23 cellular contexts compared by ENCODE assay signal in the genomic region with DNA sequence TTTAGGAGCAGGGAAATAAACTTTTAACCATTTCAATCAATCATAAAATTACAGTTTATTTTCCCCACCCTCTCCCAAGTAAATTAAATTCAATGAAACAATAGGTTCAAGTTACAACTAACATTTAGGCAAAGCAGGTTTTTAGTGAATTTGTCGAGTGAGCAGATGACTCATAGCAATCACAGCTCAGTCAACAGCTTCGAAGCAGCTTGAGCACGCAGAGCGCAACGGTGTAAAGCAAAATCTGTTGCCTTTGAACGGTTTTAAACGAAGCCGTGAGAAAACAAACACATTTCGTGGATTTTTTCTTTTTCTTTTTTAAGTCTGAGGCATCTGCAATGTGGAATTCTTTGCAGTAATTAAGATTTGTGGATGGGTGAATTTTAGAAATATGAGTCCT.
A peak's percentile ranks its signal among the peaks of the same experiment; 100 is the strongest.
DNase-seq lines count a peak whose midpoint lies in the region; ATAC-seq, FAIRE-seq and TF ChIP-seq lines count a peak whose summit lies in the region.
"Had no signal": no experiment of that assay in that cellular context is flagged by ENCODE, and none has a peak within 500 bp of the region (broad histone marks: within the 10 kb centered on the region; RNA-seq: fewer than 3 reads in every experiment).

No MANE protein-coding gene starts in this region.

- no peak overlapping the region for H3K23ac ChIP-seq in mesendoderm (ENCODE audit: low read length)

- no peak for TF ChIP-seq CTCF in AG10803 (conservative IDR thresholded peaks at IDR 0.05; ENCODE audit: low read length)
- TF ChIP-seq CTCF in HEK293 (tag by site-specific recombination; IDR thresholded peaks at IDR 0.05) = no peak
- TF ChIP-seq CTCF in bronchial epithelial cell (IDR thresholded peaks at IDR 0.05; ENCODE audit: insufficient read depth, low read length, severe bottlenecking) = no peak
- no peak for TF ChIP-seq CTCF in pancreas (IDR thresholded peaks at IDR 0.05)

- no peak overlapping the region for H2BK120ac ChIP-seq in mesendoderm (ENCODE audit: low read depth, low read length)

- H2AK5ac ChIP-seq in mesendoderm (ENCODE audit: low read length) = no peak overlapping the region

- H2BK5ac ChIP-seq in mesendoderm (ENCODE audit: low read length) = no peak overlapping the region

- H3K4me2 ChIP-seq in mesendoderm (ENCODE audit: low read length) = no peak overlapping the region

- POLR2A ChIA-PET in HEK293 (lab: Yijun Ruan, JAX) = interaction anchor here (0.7 kb wide), 1 partner anchor 103 kb away, joined by 3 read pairs; no protein-coding TSS in a partner anchor

- H3K4me3 ChIP-seq in AG10803 (ENCODE audit: low read length) (no peak overlapping the region), HEK293 (ENCODE audit: low read depth, low read length) (no peak overlapping the region), bronchial epithelial cell (ENCODE audit: low read depth, low read length) (no peak overlapping the region), mesendoderm (ENCODE audit: low read length) (no peak overlapping the region), pancreas (no peak overlapping the region)
- H3K4me3 ChIP-seq: sigmoid colon, suprapubic skin had no signal

- H3K9me3 ChIP-seq in HEK293 (ENCODE audit: control insufficient read depth, insufficient read depth, low read depth, low read length) = no peaks in the 10 kb centered on the region
- no peaks in the 10 kb centered on the region for H3K9me3 ChIP-seq in pancreas
- H3K9me3 ChIP-seq: sigmoid colon, suprapubic skin had no signal

- H3K36me3 Mint-ChIP-seq in natural killer cell treated with Interleukin-12 subunit alpha and Interleukin-12 subunit beta and Interleukin-15 and Interleukin-18, amount 100 ng/mL, for 72 hours = no peaks in the 10 kb centered on the region
- H3K36me3 Mint-ChIP-seq: IgD-negative memory B cell had no signal

- H3K79me1 ChIP-seq in mesendoderm (ENCODE audit: low read length) = no peaks in the 10 kb centered on the region

- H3K9me3 Mint-ChIP-seq in natural killer cell treated with Interleukin-12 subunit alpha and Interleukin-12 subunit beta and Interleukin-15 and Interleukin-18, amount 100 ng/mL, for 72 hours = no peaks in the 10 kb centered on the region
- H3K9me3 Mint-ChIP-seq: CD4-positive, alpha-beta T cell; dendritic cell treated with granulocyte-macrophage colony-stimulating factor and Interleukin-4, amounts not matched to agents 40 ng/mL and 50 ng/mL, for 4 days; T-helper 1 cell treated with Interleukin-12 subunit alpha and Interleukin-12 subunit beta and Interleukin-4 antibody, amounts not matched to agents 30 μg/mL and 1 μg/mL, for 36 hours had no signal

- no peak overlapping the region for H3K27ac Mint-ChIP-seq in natural killer cell treated with Interleukin-12 subunit alpha and Interleukin-12 subunit beta and Interleukin-15 and Interleukin-18, amount 100 ng/mL, for 72 hours
- H3K27ac Mint-ChIP-seq: CD4-positive, alpha-beta T cell; dendritic cell treated with granulocyte-macrophage colony-stimulating factor and Interleukin-4, amounts not matched to agents 40 ng/mL and 50 ng/mL, for 4 days; T-helper 1 cell treated with Interleukin-12 subunit alpha and Interleukin-12 subunit beta and Interleukin-4 antibody, amounts not matched to agents 30 μg/mL and 1 μg/mL, for 36 hours had no signal

- H3K4me1 ChIP-seq in HEK293 (ENCODE audit: control insufficient read depth, insufficient read depth, low read length) = no peaks in the 10 kb centered on the region
- H3K4me1 ChIP-seq in mesendoderm (ENCODE audit: control insufficient read depth, low read depth, low read length) = no peaks in the 10 kb centered on the region
- H3K4me1 ChIP-seq in pancreas = no peaks in the 10 kb centered on the region
- H3K4me1 ChIP-seq: sigmoid colon had no signal

- H3K4ac ChIP-seq in mesendoderm (ENCODE audit: low read depth, low read length) = no peak overlapping the region

- peak; percentile 40 for FAIRE-seq in bronchial epithelial cell (lab: Jason Lieb, UNC)
- FAIRE-seq in pancreas (lab: Jason Lieb, UNC) = no peak
- FAIRE-seq: endothelial cell of umbilical vein had no signal

- peaks cover 19 to 23% of the 10 kb centered on the region in 2 donors for H3K27me3 Mint-ChIP-seq in natural killer cell treated with Interleukin-12 subunit alpha and Interleukin-12 subunit beta and Interleukin-15 and Interleukin-18, amount 100 ng/mL, for 72 hours

- H2BK15ac ChIP-seq in mesendoderm (replicated peaks; ENCODE audit: low read depth) = no peak overlapping the region

- H3K27ac ChIP-seq in HEK293 (ENCODE audit: extremely low read depth, low read depth, low read length) (no peak overlapping the region), mesendoderm (ENCODE audit: low read depth, low read length) (no peak overlapping the region), pancreas (no peak overlapping the region)
- H3K27ac ChIP-seq: sigmoid colon, VCaP had no signal

- H3K4me1 Mint-ChIP-seq in natural killer cell treated with Interleukin-12 subunit alpha and Interleukin-12 subunit beta and Interleukin-15 and Interleukin-18, amount 100 ng/mL, for 72 hours (ENCODE audit: low read depth in 2 of 2) = no peaks in the 10 kb centered on the region
- H3K4me1 Mint-ChIP-seq: IgD-negative memory B cell had no signal

- CTCF ChIA-PET in HEK293 (lab: Yijun Ruan, JAX) = interaction anchor here (0.6 kb wide), 1 partner anchor 652 kb away, joined by 3 read pairs; no protein-coding TSS in a partner anchor

- intact Hi-C loops in pancreas (cut with DNase I) = no loop called here
- intact Hi-C loops in cardiac septum (cut with DNase I) = no loop called here

- ATAC-seq in pancreas = no peak
- no peak for ATAC-seq in natural killer cell treated with Interleukin-12 subunit alpha and Interleukin-12 subunit beta and Interleukin-15 and Interleukin-18, amount 100 ng/mL, for 72 hours
- ATAC-seq: left colon had no signal

- WGBS in mesendoderm (ENCODE audit: extremely low coverage, insufficient coverage, low lambda C conversion rate) = no CpG with 5 or more reads among the region's 9 CpGs
- WGBS in pancreas, 2 donors = 62 to 65% methylated on average over 9 of the region's 9 CpGs

- DNase-seq in AG10803 (ENCODE audit: low read depth) (peak; percentile 84), bronchial epithelial cell (ENCODE audit: low read depth) (peak; percentile 73), mesendoderm (peak; percentile 16), pancreas (no peak), NCI-H1092 (lab: John Stamatoyannopoulos, UW) (no peak), cardiac septum (ENCODE audit: low spot score) (no peak)
- DNase-seq in natural killer cell treated with Interleukin-12 subunit alpha and Interleukin-12 subunit beta and Interleukin-15 and Interleukin-18, amount 100 ng/mL, for 72 hours (ENCODE audit: low spot score) = no peak
- DNase-seq: activated CD8-positive, alpha-beta memory T cell treated with anti-CD3 and anti-CD28 coated beads, Interleukin-2, amount 50 U/mL, for 4 hours; activated effector memory CD4-positive, alpha-beta T cell treated with anti-CD3 and anti-CD28 coated beads, Interleukin-2, amount 50 U/mL, for 16 hours; CD4-positive, alpha-beta T cell; DMS153; left colon; NCI-H1694; NCI-H226; nephron progenitor cell; sigmoid colon had no signal

- no peaks in the 10 kb centered on the region for H3K27me3 ChIP-seq in bronchial epithelial cell (ENCODE audit: control insufficient read depth, insufficient read depth, low read length)
- H3K27me3 ChIP-seq in mesendoderm (ENCODE audit: insufficient read depth, low read length, poor library complexity) = no peaks in the 10 kb centered on the region
- H3K27me3 ChIP-seq in pancreas = no peaks in the 10 kb centered on the region
- H3K27me3 ChIP-seq: sigmoid colon had no signal

- no peak overlapping the region for H3K9ac ChIP-seq in mesendoderm (ENCODE audit: low read length)

- no peaks in the 10 kb centered on the region for H3K79me2 ChIP-seq in mesendoderm (ENCODE audit: control insufficient read depth, insufficient read depth, low read length)

- H4K8ac ChIP-seq in mesendoderm (ENCODE audit: low read depth, low read length) = no peak overlapping the region

- no peak overlapping the region for H3K4me3 Mint-ChIP-seq in natural killer cell treated with Interleukin-12 subunit alpha and Interleukin-12 subunit beta and Interleukin-15 and Interleukin-18, amount 100 ng/mL, for 72 hours
- H3K4me3 Mint-ChIP-seq: CD4-positive, alpha-beta T cell; dendritic cell treated with granulocyte-macrophage colony-stimulating factor and Interleukin-4, amounts not matched to agents 40 ng/mL and 50 ng/mL, for 4 days; nephron progenitor cell; T-helper 1 cell treated with Interleukin-12 subunit alpha and Interleukin-12 subunit beta and Interleukin-4 antibody, amounts not matched to agents 30 μg/mL and 1 μg/mL, for 36 hours had no signal

- H4K5ac ChIP-seq in mesendoderm (ENCODE audit: low read length) = no peak overlapping the region

- no peaks in the 10 kb centered on the region for H3K36me3 ChIP-seq in HEK293 (ENCODE audit: control insufficient read depth in 2 of 2, insufficient read depth in 1 of 2, low read length in 2 of 2)
- H3K36me3 ChIP-seq in bronchial epithelial cell (ENCODE audit: control insufficient read depth, insufficient read depth, low read length) = no peaks in the 10 kb centered on the region
- no peaks in the 10 kb centered on the region for H3K36me3 ChIP-seq in mesendoderm (ENCODE audit: control insufficient read depth, insufficient read depth, low read length)
- H3K36me3 ChIP-seq in pancreas = no peaks in the 10 kb centered on the region
- H3K36me3 ChIP-seq: sigmoid colon, suprapubic skin had no signal

- H3K18ac ChIP-seq in mesendoderm (ENCODE audit: low read length) = no peak overlapping the region

- H3K56ac ChIP-seq in mesendoderm (ENCODE audit: low read length) = no peak overlapping the region

TF ChIP-seq in HEK293, 187 proteins besides CTCF, POLR2A, EP300 and RAD21:
- TF ChIP-seq SETDB1 (IDR thresholded peaks at IDR 0.05; ENCODE audit: insufficient read length, low read length) (peak; percentile 53), TRIM28 (IDR thresholded peaks at IDR 0.05; ENCODE audit: borderline replicate concordance, low read length) (peak; percentile 31; the same call in 1 of the 2 replicates), ZBTB8A (tag by site-specific recombination; IDR thresholded peaks at IDR 0.05) (no peak)
- TF ChIP-seq, protein P1, sequence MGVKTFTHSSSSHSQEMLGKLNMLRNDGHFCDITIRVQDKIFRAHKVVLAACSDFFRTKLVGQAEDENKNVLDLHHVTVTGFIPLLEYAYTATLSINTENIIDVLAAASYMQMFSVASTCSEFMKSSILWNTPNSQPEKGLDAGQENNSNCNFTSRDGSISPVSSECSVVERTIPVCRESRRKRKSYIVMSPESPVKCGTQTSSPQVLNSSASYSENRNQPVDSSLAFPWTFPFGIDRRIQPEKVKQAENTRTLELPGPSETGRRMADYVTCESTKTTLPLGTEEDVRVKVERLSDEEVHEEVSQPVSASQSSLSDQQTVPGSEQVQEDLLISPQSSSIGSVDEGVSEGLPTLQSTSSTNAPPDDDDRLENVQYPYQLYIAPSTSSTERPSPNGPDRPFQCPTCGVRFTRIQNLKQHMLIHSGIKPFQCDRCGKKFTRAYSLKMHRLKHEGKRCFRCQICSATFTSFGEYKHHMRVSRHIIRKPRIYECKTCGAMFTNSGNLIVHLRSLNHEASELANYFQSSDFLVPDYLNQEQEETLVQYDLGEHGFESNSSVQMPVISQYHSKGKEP (tag by site-specific recombination; IDR thresholded peaks at IDR 0.05) = no peak

Comparison
In these comparisons a context has a peak if more than half of its experiments do, and no peak if none do; other contexts are left out.
1. DNase-seq: peak in AG10803 (single experiment), bronchial epithelial cell (single experiment) and mesendoderm (single experiment); none in pancreas (0 of 6), NCI-H1092 (single experiment), natural killer cell treated with Interleukin-12 subunit alpha and Interleukin-12 subunit beta and Interleukin-15 and Interleukin-18, amount 100 ng/mL, for 72 hours (single experiment) and cardiac septum (single experiment).